1 cellular context compared by ENCODE assay signal in the genomic region with DNA sequence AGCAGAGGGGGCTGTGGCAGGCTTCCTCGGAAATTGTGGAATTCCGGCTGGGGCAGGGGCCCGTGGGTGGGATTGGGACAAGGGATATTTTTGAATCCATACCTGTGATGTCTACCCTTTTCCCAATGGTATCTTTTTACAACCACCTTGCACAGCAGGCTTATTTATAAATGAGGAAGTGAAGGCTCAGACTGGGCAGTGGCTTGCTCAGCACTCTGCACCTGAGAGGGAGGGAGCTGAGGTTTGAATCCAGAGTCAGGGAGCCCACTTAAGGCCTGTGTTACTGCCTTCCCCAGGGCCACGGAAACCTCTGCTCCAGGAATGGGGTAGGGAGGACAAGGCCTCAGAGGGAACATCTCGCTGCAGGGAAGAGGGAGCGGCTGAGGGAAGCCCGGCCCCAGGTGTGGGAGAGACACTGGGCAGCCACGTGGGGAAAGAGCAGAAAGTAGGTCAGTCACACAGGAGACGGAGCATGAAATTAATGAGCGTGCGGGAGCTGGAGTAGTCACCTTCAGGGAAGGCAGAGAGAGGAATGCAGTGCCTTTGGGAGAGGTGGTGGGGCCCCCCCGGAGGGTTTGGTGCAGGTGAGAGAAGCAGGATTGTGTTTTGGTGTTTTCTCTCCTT.
TF ChIP-seq lines count a peak whose summit lies in the region.

No MANE protein-coding gene starts in this region.

TF ChIP-seq in SK-N-SH, 30 proteins besides CTCF, POLR2A, EP300 and RAD21:
- TF ChIP-seq PBX3 (IDR thresholded peaks at IDR 0.05) (no peak), FOXJ3 (CRISPR knock-in tag; IDR thresholded peaks at IDR 0.05) (no peak), USF1 (IDR thresholded peaks at IDR 0.05; ENCODE audit: borderline replicate concordance, low read depth) (no peak), TEAD4 (IDR thresholded peaks at IDR 0.05; ENCODE audit: borderline replicate concordance, insufficient read depth) (no peak), EZH2phosphoT487 (IDR thresholded peaks at IDR 0.05; ENCODE audit: borderline replicate concordance, low read depth) (no peak), RCOR1 (IDR thresholded peaks at IDR 0.05; ENCODE audit: low read length) (no peak), GABPA (IDR thresholded peaks at IDR 0.05; ENCODE audit: low read depth) (no peak), ELF1 (IDR thresholded peaks at IDR 0.05) (no peak), MAX (IDR thresholded peaks at IDR 0.05; ENCODE audit: low read depth) (no peak), NRF1 (IDR thresholded peaks at IDR 0.05; ENCODE audit: low read depth, low read length) (no peak), GATA2 (CRISPR knock-in tag; IDR thresholded peaks at IDR 0.05) (no peak), SMC3 (IDR thresholded peaks at IDR 0.05; ENCODE audit: low read depth, low read length) (no peak), RXRA (IDR thresholded peaks at IDR 0.05; ENCODE audit: borderline replicate concordance, low read depth) (no peak), FOXM1 (IDR thresholded peaks at IDR 0.05; ENCODE audit: low read depth) (no peak), TCF12 (IDR thresholded peaks at IDR 0.05) (no peak), MEF2A (IDR thresholded peaks at IDR 0.05; ENCODE audit: borderline replicate concordance, low read depth) (no peak), TAF1 (IDR thresholded peaks at IDR 0.05; ENCODE audit: borderline replicate concordance, low read depth, low read length) (no peak)
- TF ChIP-seq, protein P1, sequence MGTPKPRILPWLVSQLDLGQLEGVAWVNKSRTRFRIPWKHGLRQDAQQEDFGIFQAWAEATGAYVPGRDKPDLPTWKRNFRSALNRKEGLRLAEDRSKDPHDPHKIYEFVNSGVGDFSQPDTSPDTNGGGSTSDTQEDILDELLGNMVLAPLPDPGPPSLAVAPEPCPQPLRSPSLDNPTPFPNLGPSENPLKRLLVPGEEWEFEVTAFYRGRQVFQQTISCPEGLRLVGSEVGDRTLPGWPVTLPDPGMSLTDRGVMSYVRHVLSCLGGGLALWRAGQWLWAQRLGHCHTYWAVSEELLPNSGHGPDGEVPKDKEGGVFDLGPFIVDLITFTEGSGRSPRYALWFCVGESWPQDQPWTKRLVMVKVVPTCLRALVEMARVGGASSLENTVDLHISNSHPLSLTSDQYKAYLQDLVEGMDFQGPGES (IDR thresholded peaks at IDR 0.05; ENCODE audit: low read depth, low read length), result no peak
- TF ChIP-seq, protein P2, sequence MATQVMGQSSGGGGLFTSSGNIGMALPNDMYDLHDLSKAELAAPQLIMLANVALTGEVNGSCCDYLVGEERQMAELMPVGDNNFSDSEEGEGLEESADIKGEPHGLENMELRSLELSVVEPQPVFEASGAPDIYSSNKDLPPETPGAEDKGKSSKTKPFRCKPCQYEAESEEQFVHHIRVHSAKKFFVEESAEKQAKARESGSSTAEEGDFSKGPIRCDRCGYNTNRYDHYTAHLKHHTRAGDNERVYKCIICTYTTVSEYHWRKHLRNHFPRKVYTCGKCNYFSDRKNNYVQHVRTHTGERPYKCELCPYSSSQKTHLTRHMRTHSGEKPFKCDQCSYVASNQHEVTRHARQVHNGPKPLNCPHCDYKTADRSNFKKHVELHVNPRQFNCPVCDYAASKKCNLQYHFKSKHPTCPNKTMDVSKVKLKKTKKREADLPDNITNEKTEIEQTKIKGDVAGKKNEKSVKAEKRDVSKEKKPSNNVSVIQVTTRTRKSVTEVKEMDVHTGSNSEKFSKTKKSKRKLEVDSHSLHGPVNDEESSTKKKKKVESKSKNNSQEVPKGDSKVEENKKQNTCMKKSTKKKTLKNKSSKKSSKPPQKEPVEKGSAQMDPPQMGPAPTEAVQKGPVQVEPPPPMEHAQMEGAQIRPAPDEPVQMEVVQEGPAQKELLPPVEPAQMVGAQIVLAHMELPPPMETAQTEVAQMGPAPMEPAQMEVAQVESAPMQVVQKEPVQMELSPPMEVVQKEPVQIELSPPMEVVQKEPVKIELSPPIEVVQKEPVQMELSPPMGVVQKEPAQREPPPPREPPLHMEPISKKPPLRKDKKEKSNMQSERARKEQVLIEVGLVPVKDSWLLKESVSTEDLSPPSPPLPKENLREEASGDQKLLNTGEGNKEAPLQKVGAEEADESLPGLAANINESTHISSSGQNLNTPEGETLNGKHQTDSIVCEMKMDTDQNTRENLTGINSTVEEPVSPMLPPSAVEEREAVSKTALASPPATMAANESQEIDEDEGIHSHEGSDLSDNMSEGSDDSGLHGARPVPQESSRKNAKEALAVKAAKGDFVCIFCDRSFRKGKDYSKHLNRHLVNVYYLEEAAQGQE (IDR thresholded peaks at IDR 0.05; ENCODE audit: low read depth, low read length), result no peak
